8 cellular contexts compared by ENCODE assay signal in the genomic region with DNA sequence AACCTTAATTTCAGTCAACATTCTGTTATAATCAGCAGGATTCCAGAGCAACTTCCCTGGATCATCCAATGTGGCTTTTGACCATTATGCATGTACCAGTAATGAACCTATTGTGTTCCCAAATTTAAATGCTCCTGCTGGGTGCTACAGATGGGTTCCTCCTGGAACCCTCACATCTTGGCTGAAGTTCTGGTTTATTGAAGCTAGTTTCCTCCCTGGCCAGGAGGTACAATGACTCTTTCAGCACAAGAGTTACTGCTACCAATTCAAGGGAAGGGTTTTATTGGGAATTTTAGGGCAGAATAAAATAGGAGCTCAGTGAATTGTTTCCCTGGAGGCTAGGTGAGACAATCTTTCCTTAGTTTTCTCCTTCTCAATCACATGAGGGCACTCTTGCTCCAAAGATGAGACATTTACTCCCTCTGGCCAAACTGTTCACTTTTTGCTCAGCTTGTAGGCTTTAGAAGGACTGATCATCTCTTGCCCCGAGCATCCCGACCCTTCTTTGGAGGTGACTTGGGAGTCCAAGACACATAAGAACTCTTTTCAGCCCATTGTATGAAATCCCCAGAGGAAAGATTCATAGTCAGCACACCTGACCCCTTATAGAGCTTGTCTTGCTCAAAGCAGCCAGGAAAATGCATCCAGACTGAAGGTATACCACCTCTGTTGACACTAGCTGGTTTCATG. TPM values are rescaled to one million over a fixed set of nuclear protein-coding genes. Genes with fewer than 3 reads are reported as not detected.
A peak's percentile ranks its signal among the peaks of the same experiment; 100 is the strongest.
DNase-seq lines count a peak whose midpoint lies in the region; ATAC-seq, FAIRE-seq and TF ChIP-seq lines count a peak whose summit lies in the region.

No MANE protein-coding gene starts in this region.

- ATAC-seq in GM18907 (IDR thresholded peaks at IDR 0.05; ENCODE audit: unreplicated experiment), result peak; percentile 54
- no peak for ATAC-seq in naive thymus-derived CD8-positive, alpha-beta T cell

- H3K27ac Mint-ChIP-seq in naive thymus-derived CD8-positive, alpha-beta T cell, result no peak overlapping the region

- TF ChIP-seq POLR2A in uterus (IDR thresholded peaks at IDR 0.05), result no peak

- H3K27me3 Mint-ChIP-seq in naive thymus-derived CD8-positive, alpha-beta T cell, result peaks cover 2 to 42% (median 22%) of the 10 kb centered on the region in 5 donors

- intact Hi-C loops in ascending aorta (cut with DNase I), result loop anchor here (2.0 to 5.0 kb wide), 2 partner anchors 692 to 1196 kb away; no protein-coding TSS in a partner anchor
- intact Hi-C loops in kidney (cut with DNase I), result no loop called here
- intact Hi-C loops in uterus (cut with DNase I; ENCODE audit: low total_unique reads), result loop anchor here (10.0 kb wide), 1 partner anchor 654 kb away; no protein-coding TSS in a partner anchor

- H3K27me3 ChIP-seq in ascending aorta (no peaks in the 10 kb centered on the region), uterus (no peaks in the 10 kb centered on the region)

- DNase-seq in AG08395 (ENCODE audit: low spot score), result peak; percentile 58
- DNase-seq in NCI-H2196 (lab: John Stamatoyannopoulos, UW; ENCODE audit: unreplicated experiment), result peak; percentile 63
- DNase-seq in ascending aorta (ENCODE audit: low spot score in 2 of 2), result no peak
- no peak for DNase-seq in kidney
- no peak for DNase-seq in uterus
- no peak for DNase-seq in naive thymus-derived CD8-positive, alpha-beta T cell
- DNase-seq in NCI-H187 treated with DMSO at 0.1 percent for 48 hours (lab: John Stamatoyannopoulos, UW), result no peak

- H3K4me1 ChIP-seq in ascending aorta, result no peaks in the 10 kb centered on the region
- peaks cover 0 to 2% of the 10 kb centered on the region in 2 donors for H3K4me1 ChIP-seq in kidney (ENCODE audit: control insufficient read depth in 1 of 2, insufficient read depth in 1 of 2, low read depth in 1 of 2, low read length in 2 of 2)
- H3K4me1 ChIP-seq in uterus, result no peaks in the 10 kb centered on the region

- H3K36me3 Mint-ChIP-seq in naive thymus-derived CD8-positive, alpha-beta T cell, result no peaks in the 10 kb centered on the region

- H3K9me3 ChIP-seq in ascending aorta (no peaks in the 10 kb centered on the region), kidney (ENCODE audit: control insufficient read depth in 1 of 2, low read length in 2 of 2) (no peaks in the 10 kb centered on the region), uterus (no peaks in the 10 kb centered on the region)

- POLR2A ChIA-PET in naive thymus-derived CD8-positive, alpha-beta T cell (lab: Charles Lee), result no interaction called here

- H3K27ac ChIP-seq in ascending aorta (no peak overlapping the region), kidney (ENCODE audit: low read depth in 2 of 2, low read length in 2 of 2) (no peak overlapping the region), uterus (no peak overlapping the region)

- no peak for FAIRE-seq in kidney (lab: Jason Lieb, UNC)

- H3K36me3 ChIP-seq in ascending aorta (no peaks in the 10 kb centered on the region), kidney (ENCODE audit: control insufficient read depth in 1 of 2, insufficient read depth in 2 of 2, low read length in 2 of 2) (no peaks in the 10 kb centered on the region), uterus (no peaks in the 10 kb centered on the region)

- TF ChIP-seq CTCF in ascending aorta (IDR thresholded peaks at IDR 0.05), result peak in 2 of 3 experiments; percentile 43 to 59
- peak; percentile 34 for TF ChIP-seq CTCF in kidney (IDR thresholded peaks at IDR 0.05; ENCODE audit: borderline replicate concordance, extremely low read depth, insufficient read depth)
- peak; percentile 30 to 58 (median 41) for TF ChIP-seq CTCF in uterus (IDR thresholded peaks at IDR 0.05)

- no peaks in the 10 kb centered on the region for H3K4me1 Mint-ChIP-seq in naive thymus-derived CD8-positive, alpha-beta T cell

- H3K9ac ChIP-seq in kidney (ENCODE audit: low read length in 2 of 2), result no peak overlapping the region

- H3K4me3 Mint-ChIP-seq in naive thymus-derived CD8-positive, alpha-beta T cell, result no peak overlapping the region

- no peaks in the 10 kb centered on the region for H3K9me3 Mint-ChIP-seq in naive thymus-derived CD8-positive, alpha-beta T cell

- H3K4me3 ChIP-seq in ascending aorta (no peak overlapping the region), kidney (ENCODE audit: low read length in 2 of 2) (no peak overlapping the region), uterus (no peak overlapping the region)

RNA-seq across cellular contexts. Expression of gene NPHP3, which starts 8.8 kb away (rescaled TPM):
- total RNA-seq in ascending aorta (11.9 TPM), kidney (23.2 TPM), uterus (100 to 1,000 TPM in 1 of 4 donors, 10 to 100 TPM in 3; 50.3 to 111 (median 57.8) TPM)
- polyA plus RNA-seq in kidney (ENCODE audit: insufficient read depth, low read depth, low replicate concordance), result 5.9 TPM
- total RNA-seq in naive thymus-derived CD8-positive, alpha-beta T cell, result 10 to 100 TPM; 60.0 to 63.5 TPM
- 1 to 10 TPM; 2.5 to 4.9 (median 3.0) TPM for polyA plus RNA-seq in naive thymus-derived CD8-positive, alpha-beta T cell

Comparison
In these comparisons a context has a peak if more than half of its experiments do, and no peak if none do; other contexts are left out.
1. DNase-seq: peak in AG08395 (single experiment) and NCI-H2196 (single experiment); none in ascending aorta (0 of 2), kidney (single experiment), uterus (0 of 2), naive thymus-derived CD8-positive, alpha-beta T cell (0 of 10) and NCI-H187 treated with DMSO at 0.1 percent for 48 hours (single experiment).
2. Peak in every context shown above with its lines, with median percentiles within 50 percentile points of each other: CTCF ChIP-seq.